Comparison of ENCODE assay signal across 8 cellular contexts in the genomic region with DNA sequence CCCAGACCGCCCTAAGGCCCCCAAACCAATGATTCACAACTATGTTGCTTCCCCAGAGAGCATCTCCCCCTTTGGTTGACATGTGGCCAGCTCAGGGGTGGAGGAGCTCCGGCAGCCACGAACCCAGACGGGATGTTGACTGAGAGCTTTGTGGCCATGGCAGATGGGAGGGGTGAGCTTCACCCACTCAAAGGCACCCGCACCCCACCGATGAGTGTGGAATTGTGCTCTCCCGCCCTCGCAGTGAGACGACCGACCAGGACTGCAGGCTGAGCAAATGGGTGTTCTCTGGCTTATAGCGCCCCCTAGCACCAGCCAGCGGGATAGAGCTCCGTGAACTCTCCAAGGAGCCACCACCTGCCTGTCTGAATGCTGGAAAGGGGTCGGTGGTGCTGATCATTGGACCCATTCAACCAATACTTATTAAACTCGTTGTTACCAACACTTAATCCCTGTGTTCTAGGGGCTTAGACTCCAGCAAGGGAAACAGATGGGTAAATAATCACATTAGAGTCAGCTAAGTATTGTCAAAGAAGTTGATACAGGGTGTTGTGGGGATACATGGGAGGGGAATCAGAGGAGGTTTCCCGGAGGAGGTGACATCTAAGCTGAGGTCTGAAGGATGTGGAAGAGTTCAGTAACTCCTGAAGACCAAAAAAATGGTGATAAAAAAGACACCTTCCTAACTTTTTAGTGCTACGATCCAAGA. TPM values are rescaled to one million over a fixed set of nuclear protein-coding genes. Genes with fewer than 3 reads are reported as not detected.
DNase-seq lines count a peak whose midpoint lies in the region; ATAC-seq, FAIRE-seq and TF ChIP-seq lines count a peak whose summit lies in the region.

No MANE protein-coding gene starts in this region.

- no peaks in the 10 kb centered on the region for H3K36me3 Mint-ChIP-seq in GM23338 (ENCODE audit: low read depth)

- no peaks in the 10 kb centered on the region for H3F3A ChIP-seq in GM23338 (replicated peaks; ENCODE audit: low read depth)

- no peak overlapping the region for H3K27ac Mint-ChIP-seq in GM23338

- TF ChIP-seq POLR2A in ovary (IDR thresholded peaks at IDR 0.05) (no peak), transverse colon (IDR thresholded peaks at IDR 0.05) (no peak)

- POLR2A ChIA-PET in A673 (lab: Charles Lee; ENCODE audit: low non-redundant PET), result interaction anchor here (0.6 kb wide), 1 partner anchor 121 kb away, joined by 3 read pairs; no protein-coding TSS in a partner anchor

- BruUV-seq in A673 (replicated peaks; lab: Mats Ljungman, UMichigan), result no TSS peak

- no peaks in the 10 kb centered on the region for H3K4me1 ChIP-seq in A673 (ENCODE audit: insufficient read depth, low read length, poor library complexity, severe bottlenecking)
- H3K4me1 ChIP-seq in GM23338 (ENCODE audit: insufficient read depth), result peaks cover 5% of the 10 kb centered on the region; the same call in 1 of the 2 replicates
- H3K4me1 ChIP-seq in ovary (ENCODE audit: insufficient read depth), result peaks cover 2% of the 10 kb centered on the region
- peaks cover 7 to 20% (median 8%) of the 10 kb centered on the region in 4 donors for H3K4me1 ChIP-seq in transverse colon

- ATAC-seq in GM23338, result peak; percentile 64

- H3K4me1 Mint-ChIP-seq in GM23338, result no peaks in the 10 kb centered on the region; the same call in 1 of the 3 replicates

- DNase-seq in A673 (ENCODE audit: low spot score) (peak; percentile 68), GM23338 (ENCODE audit: low spot score) (peak; percentile 79), RCC 7860 (ENCODE audit: low spot score) (peak; percentile 6), foreskin melanocyte (peak; percentile 73), ovary (peak; percentile 44 to 77 (median 65)), transverse colon (peak; percentile 70), NCI-H2171 (lab: John Stamatoyannopoulos, UW) (no peak)
- DNase-seq in activated effector memory CD4-positive, alpha-beta T cell treated with anti-CD3 and anti-CD28 coated beads, Interleukin-2, amount 50 U/mL, for 16 hours, result peak; percentile 80

- no peaks in the 10 kb centered on the region for H3K9me3 Mint-ChIP-seq in GM23338

- no peak overlapping the region for H2AFZ ChIP-seq in GM23338

- intact Hi-C loops in A673 (cut with micrococcal nuclease; ENCODE audit: unreplicated experiment), result loop anchor here (1.0 to 2.0 kb wide), 2 partner anchors 137 to 268 kb away; no protein-coding TSS in a partner anchor
- intact Hi-C loops in ovary (cut with DNase I), result loop anchor here in 3 of 4 donors (5.0 to 10.0 kb wide), 3 partner anchors 132 to 270 kb away; no protein-coding TSS in a partner anchor
- intact Hi-C loops in transverse colon (cut with DNase I; ENCODE audit: low total_unique reads), result loop anchor here (2.0 to 5.0 kb wide), 2 partner anchors 136 to 195 kb away; no protein-coding TSS in a partner anchor

- H3K27ac ChIP-seq in A673 (ENCODE audit: low read depth, low read length, poor library complexity, severe bottlenecking) (no peak overlapping the region), GM23338 (ENCODE audit: low read depth) (no peak overlapping the region), ovary (no peak overlapping the region), transverse colon (no peak overlapping the region)

- TF ChIP-seq CTCF in A673 (conservative IDR thresholded peaks at IDR 0.05; ENCODE audit: low read depth, low read length), result peak; percentile 94
- peak; percentile 89 to 93 for TF ChIP-seq CTCF in GM23338 (conservative IDR thresholded peaks at IDR 0.05; ENCODE audit: low read depth in 2 of 2)
- peak; percentile 24 to 86 (median 52) for TF ChIP-seq CTCF in ovary (IDR thresholded peaks at IDR 0.05)
- TF ChIP-seq CTCF in transverse colon (IDR thresholded peaks at IDR 0.05), result peak; percentile 83 to 90 (median 87)

- WGBS in ovary, 3 donors, result 12 to 17% (median 13%) methylated on average over 16 to 17 of the region's 17 CpGs
- WGBS in transverse colon (ENCODE audit: low coverage in 1 of 2), 2 donors, result 13 to 51% methylated on average over 3 to 17 of the region's 17 CpGs

- in situ Hi-C loops in transverse colon (cut with MboI; ENCODE audit: low pct_ligation_motif_present in 1 of 4, low pct_unique_long_range_greater_than_20kb in 1 of 4, low sequenced_read_pairs in 3 of 4), result loop anchor here (5.0 to 25.0 kb wide), 5 partner anchors 132 to 272 kb away; no protein-coding TSS in a partner anchor

- H4K20me1 ChIP-seq in GM23338 (replicated peaks; ENCODE audit: insufficient read depth), result peaks cover 3% of the 10 kb centered on the region; the same call in 1 of the 2 replicates

- TF ChIP-seq EP300 in ovary (IDR thresholded peaks at IDR 0.05) (no peak), transverse colon (IDR thresholded peaks at IDR 0.05; ENCODE audit: low read depth) (no peak)

- H3K4me2 ChIP-seq in GM23338, result no peak overlapping the region

- H3K4me3 ChIP-seq in A673 (ENCODE audit: low read depth, low read length, poor library complexity, severe bottlenecking) (no peak overlapping the region), GM23338 (no peak overlapping the region), ovary (no peak overlapping the region), transverse colon (no peak overlapping the region)

- H3K27me3 Mint-ChIP-seq in GM23338 (ENCODE audit: insufficient read depth, low read depth, poor library complexity), result peaks cover 11% of the 10 kb centered on the region

- H3K36me3 ChIP-seq in A673 (ENCODE audit: insufficient read depth, low read length, poor library complexity, severe bottlenecking) (no peaks in the 10 kb centered on the region), GM23338 (ENCODE audit: insufficient read depth) (no peaks in the 10 kb centered on the region), ovary (no peaks in the 10 kb centered on the region), transverse colon (no peaks in the 10 kb centered on the region)

- no peaks in the 10 kb centered on the region for H3K9me2 ChIP-seq in GM23338 (ENCODE audit: insufficient read depth)

- FAIRE-seq in RCC 7860 (lab: Jason Lieb, UNC), result no peak

- H3K9me3 ChIP-seq in A673 (ENCODE audit: low read depth, low read length, poor library complexity, severe bottlenecking) (no peaks in the 10 kb centered on the region), ovary (no peaks in the 10 kb centered on the region), transverse colon (no peaks in the 10 kb centered on the region)

- CTCF ChIA-PET in A673 (lab: Charles Lee), result interaction anchor here (0.6 to 2.5 kb wide), 6 partner anchors 12 to 322 kb away, joined by 3 to 28 read pairs (median 4); no protein-coding TSS in a partner anchor

- peaks cover 27% of the 10 kb centered on the region for H3K27me3 ChIP-seq in A673 (replicated peaks; ENCODE audit: insufficient read depth, low read depth, low read length, poor library complexity)
- H3K27me3 ChIP-seq in GM23338 (ENCODE audit: insufficient read depth), result peaks cover 11% of the 10 kb centered on the region
- H3K27me3 ChIP-seq in ovary, result no peaks in the 10 kb centered on the region
- H3K27me3 ChIP-seq in transverse colon, result peaks cover 28% of the 10 kb centered on the region

- H3K79me2 ChIP-seq in GM23338 (replicated peaks; ENCODE audit: insufficient read depth), result no peaks in the 10 kb centered on the region

- H3K4me3 Mint-ChIP-seq in GM23338, result no peak overlapping the region

RNA-seq across cellular contexts. Expression of a gene that starts 4.5 kb away (rescaled TPM):
- 13.7 and 14.1 TPM in 2 replicates for total RNA-seq in A673 (2021)
- 1.4 and 1.9 TPM in 2 replicates for total RNA-seq in GM23338 (2014; rRNA removed; shearing (Covaris generic))
- polyA plus RNA-seq in GM23338 (2016; fragmentation: Nextera tagmentation; extraction: Ambion mirVana), result 3.5 and 4.3 TPM in 2 replicates
- total RNA-seq in ovary, result 100 to 1,000 TPM in 4 of 7 donors, 10 to 100 TPM in 3; 48.5 to 212 (median 121) TPM
- 100 to 1,000 TPM; 119 to 565 TPM for polyA plus RNA-seq in ovary
- 100 to 1,000 TPM in 1 of 4 donors, 10 to 100 TPM in 3; 49.7 to 158 (median 62.4) TPM for total RNA-seq in transverse colon
